17 cellular contexts compared by ENCODE assay signal in genomic region chr10:125457406-125457805, GRCh38.
A peak's percentile ranks its signal among the peaks of the same experiment; 100 is the strongest.
DNase-seq lines count a peak whose midpoint lies in the region; ATAC-seq and TF ChIP-seq lines count a peak whose summit lies in the region.
"Had no signal": no experiment of that assay in that cellular context is flagged by ENCODE, and none has a peak within 500 bp of the region (broad histone marks: within the 10 kb centered on the region; RNA-seq: fewer than 3 reads in every experiment).

No MANE protein-coding gene starts in this region.

- H3K4me1 ChIP-seq in BLaER1, result peaks cover 6% of the 10 kb centered on the region; the same call in 1 of the 2 replicates
- H3K4me1 ChIP-seq in left lung, result no peaks in the 10 kb centered on the region

- DNase-seq in DMS53 (lab: John Stamatoyannopoulos, UW), result peak; percentile 23
- no peak for DNase-seq in DMS53 treated with DMSO at 0.1 percent for 48 hours (lab: John Stamatoyannopoulos, UW; ENCODE audit: unreplicated experiment)
- DNase-seq in left lung, result no peak
- no peak for DNase-seq in stimulated activated CD4-positive, alpha-beta T cell treated with anti-CD3 and anti-CD28 coated beads, Interleukin-4, amount 100 ng/mL, for 1 hour
- no peak for DNase-seq in occipital lobe (lab: John Stamatoyannopoulos, UW)
- DNase-seq: CD4-positive, alpha-beta T cell; CD8-positive, alpha-beta memory T cell; DMS 273 treated with DMSO at 0.1 percent for 48 hours; GF-D8; GM23248; H7; HCEC 1CT had no signal

- H3K4me3 ChIP-seq in BLaER1, result no peak overlapping the region
- no peak overlapping the region for H3K4me3 ChIP-seq in left lung
- H3K4me3 ChIP-seq: BLaER1 treated with 17β-estradiol and CSF1 and Interleukin-3, amounts not matched to agents 10 nM and 100 nM; GM23248 had no signal

- H3K27me3 ChIP-seq in BLaER1 (no peaks in the 10 kb centered on the region), left lung (peaks cover 0 to 5% of the 10 kb centered on the region in 2 donors)
- H3K27me3 ChIP-seq: BLaER1 treated with 17β-estradiol and CSF1 and Interleukin-3, amounts not matched to agents 10 nM and 100 nM had no signal

- H3K9me3 ChIP-seq in BLaER1 (peaks cover 8% of the 10 kb centered on the region), left lung (no peaks in the 10 kb centered on the region)

- no peak overlapping the region for H3K9ac ChIP-seq in BLaER1
- H3K9ac ChIP-seq: BLaER1 treated with 17β-estradiol and CSF1 and Interleukin-3, amounts not matched to agents 10 nM and 100 nM; GM23248 had no signal

- no peak for TF ChIP-seq CTCF in VCaP (conservative IDR thresholded peaks at IDR 0.05)
- no peak for TF ChIP-seq CTCF in left lung (IDR thresholded peaks at IDR 0.05)

- peak overlapping the region; percentile 20; the same call in 1 of the 2 replicates for H3K4me2 ChIP-seq in BLaER1

- H3K27ac ChIP-seq in BLaER1 (no peak overlapping the region), VCaP (peak overlapping the region; percentile 85; the same call in 1 of the 2 replicates), left lung (no peak overlapping the region)
- H3K27ac ChIP-seq: 22Rv1; BLaER1 treated with 17β-estradiol and CSF1 and Interleukin-3, amounts not matched to agents 10 nM and 100 nM; GM23248 had no signal

- ATAC-seq in left lung (peak; percentile 52), GM21529 (IDR thresholded peaks at IDR 0.05; ENCODE audit: unreplicated experiment) (no peak)

- no peaks in the 10 kb centered on the region for H4K20me1 ChIP-seq in BLaER1
- H4K20me1 ChIP-seq: BLaER1 treated with 17β-estradiol and CSF1 and Interleukin-3, amounts not matched to agents 10 nM and 100 nM had no signal

- H3K36me3 ChIP-seq in BLaER1 (no peaks in the 10 kb centered on the region), left lung (no peaks in the 10 kb centered on the region)
- H3K36me3 ChIP-seq: BLaER1 treated with 17β-estradiol and CSF1 and Interleukin-3, amounts not matched to agents 10 nM and 100 nM had no signal

- intact Hi-C loops in left lung (cut with DNase I), result no loop called here
